In genomic region chr19:55632463-55632834, GRCh38 we compare ENCODE assay signal across 8 cellular contexts. TPM values are rescaled to one million over a fixed set of nuclear protein-coding genes. Genes with fewer than 3 reads are reported as not detected.
DNase-seq lines count a peak whose midpoint lies in the region; ATAC-seq and TF ChIP-seq lines count a peak whose summit lies in the region.

No MANE protein-coding gene starts in this region.

- H3K27me3 Mint-ChIP-seq in natural killer cell (ENCODE audit: low read depth in 2 of 2): no peaks in the 10 kb centered on the region

- no peaks in the 10 kb centered on the region for H3K27me3 ChIP-seq in Peyer's patch

- DNase-seq in DMS79 (lab: John Stamatoyannopoulos, UW) (peak; percentile 76), LNCaP clone FGC (ENCODE audit: low read depth) (peak; percentile 91), Peyer's patch (peak; percentile 54 to 100 (median 98)), activated T-cell treated with anti-CD3 and anti-CD28 coated beads for 48 hours (ENCODE audit: low read depth) (peak; percentile 68), natural killer cell (peak; percentile 74)
- DNase-seq in stimulated activated naive CD8-positive, alpha-beta T cell treated with anti-CD3 and anti-CD28 coated beads, Interleukin-15, Interleukin-2, amounts not matched to agents 100 U/mL and 50 U/mL, for 24 hours: peak; percentile 92

- intact Hi-C loops in natural killer cell (cut with micrococcal nuclease): loop anchor here (10.0 kb wide), 1 partner anchor 172 kb away; no protein-coding TSS in a partner anchor

- no peak for TF ChIP-seq POLR2A in Peyer's patch (IDR thresholded peaks at IDR 0.05)

- TF ChIP-seq CTCF in LNCaP clone FGC (IDR thresholded peaks at IDR 0.05; ENCODE audit: control insufficient read depth, extremely low read depth, insufficient read depth) (peak; percentile 86), Peyer's patch (IDR thresholded peaks at IDR 0.05) (peak; percentile 86 to 98 (median 94)), natural killer cell (IDR thresholded peaks at IDR 0.05) (peak; percentile 75)

- H3K36me3 Mint-ChIP-seq in natural killer cell: no peaks in the 10 kb centered on the region

- H3K4me3 ChIP-seq in LNCaP clone FGC (ENCODE audit: low read depth, low read length): no peak overlapping the region
- H3K4me3 ChIP-seq in Peyer's patch: no peak overlapping the region

- ATAC-seq in esophagus mucosa (peak; percentile 77), natural killer cell (peak; percentile 62 to 83 (median 63)), HG03571 (IDR thresholded peaks at IDR 0.05; ENCODE audit: unreplicated experiment) (no peak)
- ATAC-seq in stimulated activated naive CD8-positive, alpha-beta T cell treated with anti-CD3 and anti-CD28 coated beads, Interleukin-15, Interleukin-2, amounts not matched to agents 100 U/mL and 50 U/mL, for 24 hours: peak; percentile 58

- H3K36me3 ChIP-seq in Peyer's patch: no peaks in the 10 kb centered on the region

- no peak overlapping the region for H3K27ac ChIP-seq in Peyer's patch

- H3K4me3 Mint-ChIP-seq in natural killer cell: peak overlapping the region; percentile 11

- peak overlapping the region; percentile 15 to 77 for H3K27ac Mint-ChIP-seq in natural killer cell

- H3K4me1 Mint-ChIP-seq in natural killer cell: peaks cover 34 to 40% of the 10 kb centered on the region in 2 donors

- peaks cover 6 to 19% (median 10%) of the 10 kb centered on the region in 4 donors for H3K4me1 ChIP-seq in Peyer's patch

- no peaks in the 10 kb centered on the region for H3K9me3 ChIP-seq in Peyer's patch

- no peaks in the 10 kb centered on the region for H3K9me3 Mint-ChIP-seq in natural killer cell

RNA-seq across cellular contexts. Expression of gene ZNF784, which starts 8.1 kb away (rescaled TPM):
- total RNA-seq in Peyer's patch: 10 to 100 TPM in 3 of 4 donors, 1 to 10 TPM in 1; 6.0 to 18.3 (median 12.3) TPM
- 3.8 TPM for total RNA-seq in esophagus mucosa
- 1 to 10 TPM; 6.4 to 7.9 (median 7.1) TPM for total RNA-seq in natural killer cell

RNA-seq across cellular contexts. Expression of gene ZNF580, which starts 8.4 kb away (rescaled TPM):
- 10 to 100 TPM; 12.3 to 38.4 (median 25.2) TPM for total RNA-seq in Peyer's patch
- total RNA-seq in esophagus mucosa: 13.5 TPM
- total RNA-seq in natural killer cell: 10 to 100 TPM; 38.0 to 46.0 (median 40.0) TPM

RNA-seq across cellular contexts. Expression of gene ZNF581, which starts 11.0 kb away (rescaled TPM):
- total RNA-seq in Peyer's patch (10 to 100 TPM in 3 of 4 donors, 1 to 10 TPM in 1; 7.7 to 28.9 (median 14.1) TPM), esophagus mucosa (21.7 TPM), natural killer cell (10 to 100 TPM; 15.4 to 21.9 (median 19.0) TPM)

RNA-seq across cellular contexts. Expression of gene CCDC106, which starts 15.6 kb away (rescaled TPM):
- 10 to 100 TPM in 3 of 4 donors, 1 to 10 TPM in 1; 8.1 to 17.4 (median 14.0) TPM for total RNA-seq in Peyer's patch
- total RNA-seq in esophagus mucosa: 4.7 TPM
- total RNA-seq in natural killer cell: 1 to 10 TPM; 2.0 to 3.2 (median 3.2) TPM

RNA-seq across cellular contexts. Expression of gene U2AF2, which starts 22.4 kb away (rescaled TPM):
- total RNA-seq in Peyer's patch (100 to 1,000 TPM; 132 to 292 (median 159) TPM), esophagus mucosa (108 TPM), natural killer cell (100 to 1,000 TPM; 304 to 322 (median 321) TPM)
